In genomic region chr17:55722742-55723487, GRCh38 we compare ENCODE assay signal across 10 cellular contexts. TPM values are rescaled to one million over a fixed set of nuclear protein-coding genes. Genes with fewer than 3 reads are reported as not detected.
DNase-seq lines count a peak whose midpoint lies in the region; ATAC-seq, FAIRE-seq and TF ChIP-seq lines count a peak whose summit lies in the region.
"Had no signal": no experiment of that assay in that cellular context is flagged by ENCODE, and none has a peak within 500 bp of the region (broad histone marks: within the 10 kb centered on the region; RNA-seq: fewer than 3 reads in every experiment).

TSS of gene TMEM100 (minus strand) at chr17:55722864. CDS start at chr17:55721070, 1,794 bp downstream.

- ATAC-seq in HCT116, result no peak
- no peak for ATAC-seq in HG03378 (IDR thresholded peaks at IDR 0.05; ENCODE audit: unreplicated experiment)

- FAIRE-seq in keratinocyte (lab: Jason Lieb, UNC), result no peak
- FAIRE-seq: colon had no signal

- no TSS peak for BruUV-seq in HCT116 (replicated peaks; lab: Mats Ljungman, UMichigan)

- POLR2A ChIA-PET in HCT116 (lab: Charles Lee), result no interaction called here

- H3K36me3 ChIP-seq in HCT116 (ENCODE audit: control insufficient read depth in 1 of 2, insufficient read depth in 2 of 2, low read length in 2 of 2) (no peaks in the 10 kb centered on the region), keratinocyte (ENCODE audit: control insufficient read depth in 2 of 2, extremely low read depth in 1 of 2, insufficient read depth in 2 of 2, low read length in 2 of 2) (no peaks in the 10 kb centered on the region)

- no peak for TF ChIP-seq CTCF in HCT116 (IDR thresholded peaks at IDR 0.05 in 2 of 3, conservative IDR thresholded peaks at IDR 0.05 in 1 of 3; ENCODE audit: borderline replicate concordance in 1 of 3, insufficient read depth in 1 of 3, low read depth in 2 of 3, low read length in 2 of 3)
- TF ChIP-seq CTCF in keratinocyte (optimal IDR thresholded peaks at IDR 0.05 in 1 of 3, IDR thresholded peaks at IDR 0.05 in 1 of 3, conservative IDR thresholded peaks at IDR 0.05 in 1 of 3; ENCODE audit: extremely low read depth in 1 of 3, insufficient read depth in 2 of 3, low read length in 3 of 3), result no peak

- no peaks in the 10 kb centered on the region for H3K9me2 ChIP-seq in HCT116 (ENCODE audit: insufficient read depth)

- H3K4me3 ChIP-seq in HCT116 (replicated peaks in 1 of 2; ENCODE audit: low read depth in 1 of 2, low read length in 2 of 2), result no peak within 1 kb of the TSS
- H3K4me3 ChIP-seq in keratinocyte (ENCODE audit: control insufficient read depth in 2 of 3, extremely low read depth in 1 of 3, insufficient read depth in 2 of 3, low read depth in 1 of 3, low read length in 3 of 3), result peak within 1 kb of the TSS in 1 of 3 experiments; percentile 26

- H3K4me2 ChIP-seq in HCT116 (ENCODE audit: low read length) (no peak within 1 kb of the TSS; the same call in 1 of the 2 replicates), keratinocyte (ENCODE audit: control insufficient read depth, extremely low read depth, insufficient read depth, low read depth, low read length) (peak within 1 kb of the TSS; percentile 71)

- H4K20me1 ChIP-seq in HCT116 (ENCODE audit: insufficient read depth), result no peaks in the 10 kb centered on the region
- H4K20me1 ChIP-seq in keratinocyte (ENCODE audit: control insufficient read depth, extremely low read depth, insufficient read depth, low read length), result no peaks in the 10 kb centered on the region

- dilution Hi-C loops in keratinocyte (cut with MboI; ENCODE audit: extremely low pct_ligation_motif_present, low sequenced_read_pairs), result no loop called here

- DNase-seq in HCT116 (ENCODE audit: low read depth, low spot score) (no peak), astrocyte of the hippocampus (ENCODE audit: low read depth, low spot score) (peak; percentile 82), keratinocyte (ENCODE audit: low read depth, low spot score) (no peak), stromal cell of bone marrow (ENCODE audit: low read depth) (peak; percentile 85), ecto neural progenitor cell (ENCODE audit: low spot score) (no peak)
- DNase-seq in activated CD4-positive, alpha-beta T cell treated with anti-CD3 and anti-CD28 coated beads, Interleukin-2, amount 50 U/mL, for 1 hour, result no peak
- DNase-seq in activated CD4-positive, alpha-beta T cell treated with anti-CD3 and anti-CD28 coated beads, Interleukin-2, amount 50 U/mL, for 4 hours, result no peak
- DNase-seq: NCI-H774 had no signal

- RAD21 ChIA-PET in HCT116 (lab: Charles Lee; ENCODE audit: low non-redundant PET in 1 of 2, low total read pairs in 2 of 2, uncharacterized antibody in 2 of 2, unreplicated experiment in 2 of 2), result no interaction called here

- intact Hi-C loops in HCT116 (cut with micrococcal nuclease), result loop anchor here (2.0 kb wide), 1 partner anchor 28 kb away; the partner anchor contains the start of gene PCTP

- CTCF ChIA-PET in HCT116 (lab: Charles Lee), result interaction anchor here (0.9 to 8.4 kb wide), 4 partner anchors 10 to 28 kb away, joined by 3 to 58 read pairs (median 3); partner anchors contain the start of gene PCTP

- TF ChIP-seq POLR2A in HCT116 (IDR thresholded peaks at IDR 0.05; ENCODE audit: borderline replicate concordance, extremely low read depth, insufficient read depth, insufficient read length), result no peak

- H3K9me3 ChIP-seq in HCT116 (ENCODE audit: control insufficient read depth in 1 of 2, insufficient read depth in 1 of 2, low read depth in 1 of 2, low read length in 2 of 2) (no peaks in the 10 kb centered on the region), keratinocyte (ENCODE audit: control insufficient read depth, low read depth, low read length) (no peaks in the 10 kb centered on the region)

- H3K27me3 ChIP-seq in HCT116 (ENCODE audit: insufficient read depth, low read length) (peaks cover 93% of the 10 kb centered on the region), keratinocyte (ENCODE audit: control insufficient read depth, extremely low read depth, insufficient read depth, low read length) (no peaks in the 10 kb centered on the region)

- H3K4me1 ChIP-seq in HCT116 (ENCODE audit: control insufficient read depth in 1 of 2, insufficient read depth in 2 of 2, low read length in 2 of 2) (no peaks in the 10 kb centered on the region), keratinocyte (ENCODE audit: control insufficient read depth, extremely low read depth, insufficient read depth, low read length) (peaks cover 29% of the 10 kb centered on the region)

- H3K79me2 ChIP-seq in HCT116 (ENCODE audit: insufficient read depth, low read length), result no peaks in the 10 kb centered on the region
- H3K79me2 ChIP-seq in keratinocyte (ENCODE audit: control insufficient read depth, insufficient read depth, low read length), result no peaks in the 10 kb centered on the region

- H3K9ac ChIP-seq in HCT116 (ENCODE audit: low read length) (no peak within 1 kb of the TSS), keratinocyte (ENCODE audit: control insufficient read depth, extremely low read depth, insufficient read depth, low read length) (no peak within 1 kb of the TSS)

- no peak within 1 kb of the TSS for H3K27ac ChIP-seq in HCT116 (ENCODE audit: low read depth, low read length)
- no peak within 1 kb of the TSS for H3K27ac ChIP-seq in keratinocyte (ENCODE audit: control insufficient read depth, insufficient read depth, low read length)

- no peaks in the 10 kb centered on the region for H3K9me1 ChIP-seq in keratinocyte (ENCODE audit: control insufficient read depth, extremely low read depth, insufficient read depth, low read length)

- no peak for TF ChIP-seq RAD21 in HCT116 (IDR thresholded peaks at IDR 0.05; ENCODE audit: low read depth)

- H2AFZ ChIP-seq in HCT116 (ENCODE audit: low read depth, low read length, poor library complexity, severe bottlenecking), result no peak within 1 kb of the TSS
- peak within 1 kb of the TSS; percentile 48 for H2AFZ ChIP-seq in keratinocyte (ENCODE audit: control insufficient read depth, low read length)

TF ChIP-seq in HCT116, 20 proteins besides CTCF, POLR2A, EP300 and RAD21:
- TF ChIP-seq EZH2phosphoT487 (IDR thresholded peaks at IDR 0.05; ENCODE audit: borderline replicate concordance), result 0 out of 2 replicates have a peak, but pooled peaks have one; percentile 10
- no peak for TF ChIP-seq ZBTB33 (IDR thresholded peaks at IDR 0.05; ENCODE audit: extremely low read depth, insufficient replicate concordance, low read length)

RNA-seq across cellular contexts. Expression of gene TMEM100, which starts in this region (rescaled TPM):
- total RNA-seq in HCT116 (2021; ENCODE audit: unreplicated experiment), result not detected
- not detected in 2 replicates for polyA plus RNA-seq in HCT116 (2012)
- polyA plus RNA-seq in keratinocyte, result 0.16 to 0.21 TPM (median 0.18 TPM) in 3 replicates
- polyA plus RNA-seq in keratinocyte (2011; ENCODE audit: low read depth), result not detected
- polyA plus RNA-seq in keratinocyte (2011; cell fraction: cytosol; rRNA removed), result 0.08 and 0.19 TPM in 2 replicates
- polyA plus RNA-seq in keratinocyte (2011; cell fraction: nucleus; rRNA removed), result 0.08 and 0.15 TPM in 2 replicates
- polyA plus RNA-seq in keratinocyte (2012; ENCODE audit: low replicate concordance), result 0.30 TPM in 1 of 2 replicates, not detected in the other
- not detected in 3 replicates for polyA minus RNA-seq in keratinocyte
- not detected for polyA minus RNA-seq in keratinocyte (2011; cell fraction: cytosol; rRNA and poly(A)+ RNA removed)
- 0.47 TPM in 1 of 2 replicates, not detected in the other for polyA minus RNA-seq in keratinocyte (2011; cell fraction: nucleus; rRNA and poly(A)+ RNA removed)

Comparison
In these comparisons a context has a peak if more than half of its experiments do, and no peak if none do; other contexts are left out.
1. DNase-seq: peak in astrocyte of the hippocampus (single experiment) and stromal cell of bone marrow (single experiment); none in HCT116 (single experiment), keratinocyte (single experiment), ecto neural progenitor cell (single experiment), activated CD4-positive, alpha-beta T cell treated with anti-CD3 and anti-CD28 coated beads, Interleukin-2, amount 50 U/mL, for 1 hour (single experiment) and activated CD4-positive, alpha-beta T cell treated with anti-CD3 and anti-CD28 coated beads, Interleukin-2, amount 50 U/mL, for 4 hours (0 of 2).